23 cellular contexts compared by ENCODE assay signal in the genomic region with DNA sequence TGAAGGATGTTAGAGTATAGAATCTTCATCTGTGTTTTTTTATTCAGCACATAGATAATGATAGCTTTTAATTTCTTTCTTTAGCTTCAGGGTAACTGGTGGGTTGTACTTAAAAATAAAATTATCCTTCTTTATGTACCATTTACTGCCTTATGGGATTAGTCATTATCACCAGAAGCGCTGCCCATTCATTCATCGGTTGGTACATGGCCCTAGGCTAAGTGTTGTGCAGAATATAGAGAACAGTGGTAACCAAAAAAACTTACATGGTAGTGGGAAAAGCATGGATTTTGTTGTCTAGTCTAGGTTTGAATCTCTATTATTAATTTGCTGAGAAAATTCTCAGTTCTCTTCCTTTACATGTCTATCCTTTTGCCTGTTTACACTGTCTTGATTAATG.
"Had no signal": no experiment of that assay in that cellular context is flagged by ENCODE, and none has a peak within 500 bp of the region (broad histone marks: within the 10 kb centered on the region; RNA-seq: fewer than 3 reads in every experiment).

No MANE protein-coding gene starts in this region.

- H3K36me3 ChIP-seq: Peyer's patch, SJCRH30 had no signal

- H3K4me3 Mint-ChIP-seq: IgD-negative memory B cell had no signal

- H3K4me1 Mint-ChIP-seq: IgD-negative memory B cell had no signal

- H3K27ac Mint-ChIP-seq: IgD-negative memory B cell had no signal

- DNase-seq: Kasumi-1, MV-4-11, NCI-H1048, NCI-H1105, NCI-H1417, NCI-H1436 treated with DMSO at 0.1 percent for 48 hours, NCI-H1694 treated with DMSO at 0.1 percent for 48 hours, NCI-H1930, NCI-H2081, NCI-H2107, NCI-H2227 treated with DMSO at 0.1 percent for 48 hours, NCI-H526 treated with DMSO at 0.1 percent for 48 hours, NCI-H774, PC-3, Peyer's patch, SHP77 treated with DMSO at 0.1 percent for 48 hours, SJCRH30 had no signal

- ATAC-seq: HepG2, K562, PC-3, Right ventricle myocardium inferior had no signal

- H3K27me3 Mint-ChIP-seq: IgD-negative memory B cell had no signal

- H3K9me3 ChIP-seq: Peyer's patch, SJCRH30 had no signal

- H3K4me3 ChIP-seq: K562, Peyer's patch, SJCRH30, SK-N-MC had no signal

- H3K9ac ChIP-seq: KMS-11 had no signal

- H3K4me2 ChIP-seq: KMS-11 had no signal

- H3K27me3 ChIP-seq: Peyer's patch, SJCRH30 had no signal

- H3K27ac ChIP-seq: KMS-11, Peyer's patch, SJCRH30, SK-N-MC had no signal

- H3K9me3 Mint-ChIP-seq: IgD-negative memory B cell had no signal

- H3K4me1 ChIP-seq: Peyer's patch, SJCRH30 had no signal
